Comparison of ENCODE assay signal across 14 cellular contexts in genomic region chr12:13124661-13125505, GRCh38. TPM values are rescaled to one million over a fixed set of nuclear protein-coding genes. Genes with fewer than 3 reads are reported as not detected.
DNase-seq lines count a peak whose midpoint lies in the region; ATAC-seq, FAIRE-seq and TF ChIP-seq lines count a peak whose summit lies in the region.
"Had no signal": no experiment of that assay in that cellular context is flagged by ENCODE, and none has a peak within 500 bp of the region (broad histone marks: within the 10 kb centered on the region; RNA-seq: fewer than 3 reads in every experiment).

No MANE protein-coding gene starts in this region.

- H3K4me2 ChIP-seq in PC-3 (ENCODE audit: low read length) (no peak overlapping the region), endothelial cell of umbilical vein (ENCODE audit: insufficient read depth, low read length) (peak overlapping the region; percentile 57)

- DNase-seq in ELR (ENCODE audit: low read depth): peak; percentile 79
- peak; percentile 50 for DNase-seq in PC-3
- DNase-seq in endothelial cell of umbilical vein (ENCODE audit: low read depth, low spot score): peak; percentile 89
- DNase-seq in neural crest cell (ENCODE audit: low read depth, low spot score): no peak
- DNase-seq in left lobe of liver (ENCODE audit: low spot score): no peak
- DNase-seq: activated CD8-positive, alpha-beta memory T cell treated with anti-CD3 and anti-CD28 coated beads, Interleukin-2, amount 10 ng/mL, durations not matched to agents 7 days and 5 days; Kasumi-1; sigmoid colon; T-helper 2 cell had no signal

- no peaks in the 10 kb centered on the region for H4K20me1 ChIP-seq in PC-3 (ENCODE audit: low read length)
- no peaks in the 10 kb centered on the region for H4K20me1 ChIP-seq in endothelial cell of umbilical vein (replicated peaks; ENCODE audit: control insufficient read depth, extremely low read depth, insufficient read depth, low read length)

- dilution Hi-C loops in endothelial cell of umbilical vein (cut with MboI; ENCODE audit: extremely low pct_ligation_motif_present, low sequenced_read_pairs): no loop called here

- POLR2A ChIA-PET in PC-3 (lab: Charles Lee; ENCODE audit: unreplicated experiment): no interaction called here
- POLR2A ChIA-PET in endothelial cell of umbilical vein (lab: Charles Lee): interaction anchor here (0.5 to 1.6 kb wide), 10 partner anchors 9 to 82 kb away, joined by 3 to 11 read pairs (median 4); partner anchors contain the start of gene EMP1

- H3K27ac ChIP-seq in PC-3 (ENCODE audit: low read length) (no peak overlapping the region), endothelial cell of umbilical vein (ENCODE audit: insufficient read depth, low read depth, low read length) (peak overlapping the region; percentile 90)
- H3K27ac ChIP-seq: sigmoid colon had no signal

- intact Hi-C loops in PC-3 (cut with micrococcal nuclease) (no loop called here), endothelial cell of umbilical vein (cut with micrococcal nuclease) (loop anchor here (1.0 to 2.0 kb wide), 7 partner anchors 9 to 209 kb away; partner anchors contain the start of gene EMP1)

- H3K4me3 ChIP-seq in PC-3 (ENCODE audit: low read length): no peak overlapping the region
- H3K4me3 ChIP-seq in endothelial cell of umbilical vein (replicated peaks in 1 of 3; ENCODE audit: insufficient read depth in 1 of 3, low read depth in 1 of 3, low read length in 3 of 3): no peak overlapping the region
- H3K4me3 ChIP-seq: sigmoid colon had no signal

- H3K27me3 ChIP-seq in PC-3 (ENCODE audit: low read length) (no peaks in the 10 kb centered on the region), endothelial cell of umbilical vein (ENCODE audit: control insufficient read depth in 2 of 2, insufficient read depth in 2 of 2, low read length in 2 of 2) (no peaks in the 10 kb centered on the region)
- H3K27me3 ChIP-seq: sigmoid colon had no signal

- BruUV-seq in PC-3 (replicated peaks; lab: Mats Ljungman, UMichigan) (no TSS peak), endothelial cell of umbilical vein (replicated peaks; lab: Mats Ljungman, UMichigan) (TSS peak; percentile 80)

- CTCF ChIA-PET in PC-3 (lab: Charles Lee): no interaction called here
- CTCF ChIA-PET in endothelial cell of umbilical vein (lab: Charles Lee): interaction anchor here (0.9 to 1.9 kb wide), 17 partner anchors 9 to 208 kb away, joined by 3 to 13 read pairs (median 4); partner anchors contain the start of gene EMP1

- H3K9me3 ChIP-seq in PC-3 (ENCODE audit: low read length) (no peaks in the 10 kb centered on the region), endothelial cell of umbilical vein (replicated peaks; ENCODE audit: control insufficient read depth, insufficient read depth, low read length) (no peaks in the 10 kb centered on the region)
- H3K9me3 ChIP-seq: sigmoid colon had no signal

- peak overlapping the region; percentile 24 for H3K27ac Mint-ChIP-seq in neural crest cell (ENCODE audit: unreplicated experiment)
- H3K27ac Mint-ChIP-seq: activated CD8-positive, alpha-beta memory T cell treated with anti-CD3 and anti-CD28 coated beads, Interleukin-2, amount 10 ng/mL, durations not matched to agents 7 days and 5 days had no signal

- H3K36me3 Mint-ChIP-seq in neural crest cell (ENCODE audit: low read depth): no peaks in the 10 kb centered on the region
- H3K36me3 Mint-ChIP-seq: activated CD8-positive, alpha-beta memory T cell treated with anti-CD3 and anti-CD28 coated beads, Interleukin-2, amount 10 ng/mL, durations not matched to agents 7 days and 5 days had no signal

- H3K36me3 ChIP-seq in PC-3 (ENCODE audit: low read depth, low read length) (no peaks in the 10 kb centered on the region), endothelial cell of umbilical vein (ENCODE audit: control insufficient read depth in 2 of 2, extremely low read depth in 1 of 2, insufficient read depth in 2 of 2, low read length in 2 of 2) (no peaks in the 10 kb centered on the region)
- H3K36me3 ChIP-seq: sigmoid colon had no signal

- H3K4me1 ChIP-seq in PC-3 (ENCODE audit: insufficient read depth, low read length): peaks cover 39% of the 10 kb centered on the region
- peaks cover 20% of the 10 kb centered on the region for H3K4me1 ChIP-seq in endothelial cell of umbilical vein (ENCODE audit: control insufficient read depth, extremely low read depth, insufficient read depth, low read length)
- H3K4me1 ChIP-seq: sigmoid colon had no signal

- H3K79me2 ChIP-seq in PC-3 (ENCODE audit: low read length) (no peaks in the 10 kb centered on the region), endothelial cell of umbilical vein (ENCODE audit: control insufficient read depth, insufficient read depth, low read length) (no peaks in the 10 kb centered on the region)

- no peaks in the 10 kb centered on the region for H3K9me1 ChIP-seq in endothelial cell of umbilical vein (replicated peaks; ENCODE audit: control insufficient read depth, extremely low read depth, insufficient read depth, low read length)

- peaks cover 21% of the 10 kb centered on the region for H3K4me1 Mint-ChIP-seq in neural crest cell

- no peaks in the 10 kb centered on the region for H3K9me2 ChIP-seq in PC-3 (replicated peaks; ENCODE audit: low read length)

- H3K9me3 Mint-ChIP-seq in neural crest cell: peaks cover 4% of the 10 kb centered on the region

- ATAC-seq in PC-3 (no peak), left lobe of liver (no peak), GM18520 (IDR thresholded peaks at IDR 0.05; ENCODE audit: unreplicated experiment) (no peak), HG03139 (IDR thresholded peaks at IDR 0.05; ENCODE audit: unreplicated experiment) (no peak), GM18867 (IDR thresholded peaks at IDR 0.05; ENCODE audit: unreplicated experiment) (no peak)
- ATAC-seq: activated CD8-positive, alpha-beta memory T cell treated with anti-CD3 and anti-CD28 coated beads, Interleukin-2, amount 10 ng/mL, durations not matched to agents 7 days and 5 days had no signal

- FAIRE-seq in endothelial cell of umbilical vein (lab: Jason Lieb, UNC): peak; percentile 100

- H3K27me3 Mint-ChIP-seq in neural crest cell (ENCODE audit: low read depth): peaks cover 42% of the 10 kb centered on the region

- H3K9ac ChIP-seq in PC-3 (ENCODE audit: low read length) (no peak overlapping the region), endothelial cell of umbilical vein (replicated peaks; ENCODE audit: extremely low read depth, insufficient read depth, low read length) (peak overlapping the region; percentile 53)

- TF ChIP-seq CTCF in PC-3 (conservative IDR thresholded peaks at IDR 0.05; ENCODE audit: low read depth, low read length) (no peak), endothelial cell of umbilical vein (IDR thresholded peaks at IDR 0.05; ENCODE audit: extremely low read depth in 1 of 2, insufficient read depth in 1 of 2, low read depth in 1 of 2, low read length in 2 of 2) (no peak), neural crest cell (conservative IDR thresholded peaks at IDR 0.05) (no peak)

- no peaks in the 10 kb centered on the region for H3F3A ChIP-seq in PC-3 (ENCODE audit: low read length, unreplicated experiment)

- H2AFZ ChIP-seq in PC-3 (ENCODE audit: low read length) (no peak overlapping the region), endothelial cell of umbilical vein (ENCODE audit: low read depth, low read length) (no peak overlapping the region)

- peak; percentile 45 for TF ChIP-seq POLR2A in endothelial cell of umbilical vein (IDR thresholded peaks at IDR 0.05; ENCODE audit: low read depth, low read length)

- no peak overlapping the region for H3K4me3 Mint-ChIP-seq in neural crest cell
- H3K4me3 Mint-ChIP-seq: activated CD8-positive, alpha-beta memory T cell treated with anti-CD3 and anti-CD28 coated beads, Interleukin-2, amount 10 ng/mL, durations not matched to agents 7 days and 5 days had no signal

TF ChIP-seq in endothelial cell of umbilical vein, 7 proteins besides CTCF, POLR2A, EP300 and RAD21:
- TF ChIP-seq POLR2AphosphoS5 (IDR thresholded peaks at IDR 0.05; ENCODE audit: insufficient read depth, low read depth, low read length): peak; percentile 88
- TF ChIP-seq MAX (IDR thresholded peaks at IDR 0.05; ENCODE audit: insufficient read depth, insufficient read length): no peak
- TF ChIP-seq FOS (IDR thresholded peaks at IDR 0.05; ENCODE audit: borderline replicate concordance, insufficient read depth, low read length): peak; percentile 83
- no peak for TF ChIP-seq EZH2 (IDR thresholded peaks at IDR 0.05; ENCODE audit: borderline replicate concordance, low read depth, low read length, severe bottlenecking)
- peak; percentile 97 for TF ChIP-seq GATA2 (IDR thresholded peaks at IDR 0.05; ENCODE audit: insufficient read depth, insufficient read length, low read depth, low read length)
- TF ChIP-seq JUN (IDR thresholded peaks at IDR 0.05; ENCODE audit: borderline replicate concordance, insufficient read depth, insufficient read length, low read depth): peak; percentile 93
- TF ChIP-seq MYC (IDR thresholded peaks at IDR 0.05; ENCODE audit: low read depth, low read length): no peak

RNA-seq across cellular contexts. Expression of gene GSG1, which starts 21.4 kb away (rescaled TPM):
- total RNA-seq in PC-3 (2014; rRNA removed) (0.77 TPM in 1 of 2 replicates, not detected in the other), endothelial cell of umbilical vein (not detected in 2 replicates), neural crest cell (not detected in 2 replicates), left lobe of liver (not detected)
- not detected in 2 replicates for polyA plus RNA-seq in endothelial cell of umbilical vein
- polyA plus RNA-seq in endothelial cell of umbilical vein (2011; cell fraction: cytosol; rRNA removed): not detected in 2 replicates
- not detected in 2 replicates for polyA plus RNA-seq in endothelial cell of umbilical vein (2011; cell fraction: nucleus; rRNA removed)
- 0.16 TPM in 1 of 2 replicates, not detected in the other for polyA plus RNA-seq in endothelial cell of umbilical vein (2012)
- polyA minus RNA-seq in endothelial cell of umbilical vein: not detected in 2 replicates
- polyA minus RNA-seq in endothelial cell of umbilical vein (2011; cell fraction: cytosol; rRNA and poly(A)+ RNA removed): not detected
- polyA minus RNA-seq in endothelial cell of umbilical vein (2011; cell fraction: nucleus; rRNA and poly(A)+ RNA removed): not detected in 2 replicates
- total RNA-seq: activated CD8-positive, alpha-beta memory T cell treated with anti-CD3 and anti-CD28 coated beads, Interleukin-2, amount 10 ng/mL, durations not matched to agents 7 days and 5 days; mesenteric fat pad; NCI-H460; sigmoid colon had no signal
- polyA plus RNA-seq: sigmoid colon had no signal

Comparison
In these comparisons a context has a peak if more than half of its experiments do, and no peak if none do; other contexts are left out.
1. DNase-seq: peak in ELR (single experiment), PC-3 (single experiment) and endothelial cell of umbilical vein (single experiment); none in neural crest cell (single experiment) and left lobe of liver (single experiment).